ENCODE assay signal across 9 cellular contexts in genomic region chr3:50316657-50317242, GRCh38. TPM values are rescaled to one million over a fixed set of nuclear protein-coding genes. Genes with fewer than 3 reads are reported as not detected.
A peak's percentile ranks its signal among the peaks of the same experiment; 100 is the strongest.
DNase-seq lines count a peak whose midpoint lies in the region; ATAC-seq, FAIRE-seq and TF ChIP-seq lines count a peak whose summit lies in the region.
"Had no signal": no experiment of that assay in that cellular context is flagged by ENCODE, and none has a peak within 500 bp of the region (broad histone marks: within the 10 kb centered on the region; RNA-seq: fewer than 3 reads in every experiment).

No MANE protein-coding gene starts in this region.

- in situ Hi-C loops in K562 (cut with MboI) = no loop called here

- peaks cover 7% of the 10 kb centered on the region for H3K9me3 Mint-ChIP-seq in nephron
- H3K9me3 Mint-ChIP-seq: dendritic cell treated with granulocyte-macrophage colony-stimulating factor and Interleukin-4, amounts not matched to agents 40 ng/mL and 50 ng/mL, for 4 days had no signal

- peak overlapping the region; percentile 47; the same call in 2 of the 3 replicates for H3K27ac ChIP-seq in K562 (ENCODE audit: extremely low read depth, low read depth, low read length)

- peak overlapping the region; percentile 65 for H3K4me2 ChIP-seq in K562 (ENCODE audit: insufficient read depth, low read length)

- DNase-seq in Daoy (ENCODE audit: low read depth) (peak; percentile 86), SW480 (ENCODE audit: low spot score) (peak; percentile 95), K562 (ENCODE audit: extremely low read depth in 1 of 4, low spot score in 3 of 4) (peak; percentile 62 to 85 (median 66)), SKM-1 (lab: John Stamatoyannopoulos, UW; ENCODE audit: unreplicated experiment) (no peak)

- CTCF ChIA-PET in K562 (lab: Yijun Ruan, JAX; ENCODE audit: low intra/inter-chr PET ratio) = no interaction called here

- no peaks in the 10 kb centered on the region for H3K27me3 Mint-ChIP-seq in nephron (ENCODE audit: low read depth)
- H3K27me3 Mint-ChIP-seq: dendritic cell treated with granulocyte-macrophage colony-stimulating factor and Interleukin-4, amounts not matched to agents 40 ng/mL and 50 ng/mL, for 4 days had no signal

- 4% methylated on average over 4 of the region's 9 CpGs for WGBS in K562 (ENCODE audit: insufficient coverage, low coverage, missing lambda C conversion rate)

- peaks cover 22% of the 10 kb centered on the region for H3K79me2 ChIP-seq in K562 (ENCODE audit: control insufficient read depth, insufficient read depth, low read length)

- POLR2A ChIA-PET in K562 (lab: Yijun Ruan, JAX) = interaction anchor here (0.7 to 1.1 kb wide), 4 partner anchors 11 to 543 kb away, joined by 3 to 5 read pairs (median 4); partner anchors contain the start of gene TUSC2

- peak; percentile 89 for FAIRE-seq in K562 (lab: Jason Lieb, UNC)

- H3K4me3 Mint-ChIP-seq in nephron = peak overlapping the region in 2 of 3 experiments; percentile 24 to 28
- H3K4me3 Mint-ChIP-seq: dendritic cell treated with granulocyte-macrophage colony-stimulating factor and Interleukin-4, amounts not matched to agents 40 ng/mL and 50 ng/mL, for 4 days had no signal

- no peak overlapping the region for H2AFZ ChIP-seq in K562 (ENCODE audit: low read depth, low read length)

- intact Hi-C loops in K562 (cut with micrococcal nuclease) = no loop called here

- no peaks in the 10 kb centered on the region for H3K9me3 ChIP-seq in K562 (replicated peaks; ENCODE audit: control insufficient read depth, insufficient read depth, low read depth, low read length)

- no peaks in the 10 kb centered on the region for H4K20me1 ChIP-seq in K562 (replicated peaks; ENCODE audit: control insufficient read depth, insufficient read depth, low read length)

- H3K36me3 ChIP-seq in K562 (ENCODE audit: control insufficient read depth, insufficient read depth, low read length) = peaks cover 20% of the 10 kb centered on the region; the same call in 2 of the 3 replicates

- H3K9me1 ChIP-seq in K562 (ENCODE audit: control insufficient read depth, insufficient read depth, low read length) = no peaks in the 10 kb centered on the region

- BruUV-seq in K562 (replicated peaks; lab: Mats Ljungman, UMichigan) = no TSS peak

- H3K27me3 ChIP-seq in K562 (ENCODE audit: control insufficient read depth in 2 of 2, insufficient read depth in 2 of 2, low read length in 2 of 2) = no peaks in the 10 kb centered on the region

- H3K4me3 ChIP-seq in K562 = no peak overlapping the region

- TF ChIP-seq RAD21 in K562 (CRISPR knock-in tag; conservative IDR thresholded peaks at IDR 0.05 in 1 of 2, IDR thresholded peaks at IDR 0.05 in 1 of 2) = no peak

- TF ChIP-seq CTCF in K562 (IDR thresholded peaks at IDR 0.05 in 2 of 3, conservative IDR thresholded peaks at IDR 0.05 in 1 of 3; ENCODE audit: insufficient read depth in 2 of 3, low read depth in 1 of 3, low read length in 3 of 3) (no peak; a peak in 1 of 6 replicates), nephron (IDR thresholded peaks at IDR 0.05; ENCODE audit: unreplicated experiment in 3 of 3) (no peak)

- peak overlapping the region in 2 of 3 experiments; percentile 25 to 51 for H3K27ac Mint-ChIP-seq in nephron

- TF ChIP-seq EP300 in K562 (IDR thresholded peaks at IDR 0.05; ENCODE audit: low read length) = no peak

- peak overlapping the region in 1 of 2 experiments; percentile 86; a peak in 2 of 4 replicates for H3K9ac ChIP-seq in K562 (ENCODE audit: insufficient read depth in 1 of 2, low read depth in 2 of 2, low read length in 2 of 2)

- ATAC-seq in K562 = peak; percentile 75
- no peak for ATAC-seq in GM21528 (IDR thresholded peaks at IDR 0.05; ENCODE audit: low FRiP score, unreplicated experiment)
- no peak for ATAC-seq in GM18502 (IDR thresholded peaks at IDR 0.05; ENCODE audit: poor library complexity, unreplicated experiment)
- no peak for ATAC-seq in GM18867 (IDR thresholded peaks at IDR 0.05; ENCODE audit: unreplicated experiment)

- no peak for TF ChIP-seq POLR2A in K562 (conservative IDR thresholded peaks at IDR 0.05)

- peaks cover 28% of the 10 kb centered on the region for H3K4me1 Mint-ChIP-seq in nephron

- peaks cover 56% of the 10 kb centered on the region for H3K36me3 Mint-ChIP-seq in nephron (ENCODE audit: low read depth)

- peaks cover 23 to 53% of the 10 kb centered on the region in 2 experiments for H3K4me1 ChIP-seq in K562 (replicated peaks in 1 of 2; ENCODE audit: control insufficient read depth in 2 of 2, insufficient read depth in 2 of 2, low read length in 2 of 2)

RNA-seq across cellular contexts. Expression of gene HYAL2, which starts 5.8 kb away (rescaled TPM):
- total RNA-seq in Daoy (2014; rRNA removed; shearing (Covaris generic)) = 23.5 and 31.0 TPM in 2 replicates
- total RNA-seq in K562 (2011; cell fraction: chromatin; rRNA removed; ENCODE audit: low replicate concordance) = 8.0 and 38.1 TPM in 2 replicates
- total RNA-seq in K562 (2011; cell fraction: nucleolus; rRNA removed) = 51.5 and 52.6 TPM in 2 replicates
- total RNA-seq in K562 (2011; cell fraction: nucleoplasm; rRNA removed) = 19.1 and 27.8 TPM in 2 replicates
- total RNA-seq in K562 (2014; rRNA removed) = 18.4 and 22.7 TPM in 2 replicates
- total RNA-seq in K562 (2014; rRNA removed; fragmentation: Illumina TruSeq; extraction: Trizol) = 3.1 and 4.0 TPM in 2 replicates
- 11.2 and 11.4 TPM in 2 replicates for total RNA-seq in K562 (2015; rRNA removed; fragmentation: Illumina TruSeq; extraction: Trizol)
- 12.4 and 13.3 TPM in 2 replicates for total RNA-seq in K562 (2021)
- 13.4 and 18.8 TPM in 2 replicates for polyA plus RNA-seq in K562 (2011; rRNA removed)
- 24.8 and 51.5 TPM in 2 replicates for polyA plus RNA-seq in K562 (2011; cell fraction: cytosol; rRNA removed)
- polyA plus RNA-seq in K562 (2011; cell fraction: nucleus; rRNA removed) = 18.0 and 26.1 TPM in 2 replicates
- polyA plus RNA-seq in K562 (2012) = 10.3 and 10.6 TPM in 2 replicates
- polyA plus RNA-seq in K562 (2014; fragmentation: Illumina TruSeq; extraction: Trizol) = 10.2 and 13.1 TPM in 2 replicates
- under 1 TPM in 1 of 2 experiments, not detected in 1; 0.36 TPM for polyA plus RNA-seq in K562 (2014; fragmentation: Nextera tagmentation; extraction: Ambion mirVana)
- 11.4 and 19.4 TPM in 2 replicates for polyA plus RNA-seq in K562 (2014; rRNA removed)
- 9.3 and 12.8 TPM in 2 replicates for polyA minus RNA-seq in K562 (2011; rRNA and poly(A)+ RNA removed)
- 13.1 and 14.7 TPM in 2 replicates for polyA minus RNA-seq in K562 (2011; cell fraction: cytosol; rRNA and poly(A)+ RNA removed)
- 14.7 and 16.8 TPM in 2 replicates for polyA minus RNA-seq in K562 (2011; cell fraction: nucleus; rRNA and poly(A)+ RNA removed)

RNA-seq across cellular contexts. Expression of gene TUSC2, which starts 11.3 kb away (rescaled TPM):
- total RNA-seq in Daoy (2014; rRNA removed; shearing (Covaris generic)) = 44.3 and 51.3 TPM in 2 replicates
- 4.5 and 14.6 TPM in 2 replicates for total RNA-seq in K562 (2011; cell fraction: chromatin; rRNA removed; ENCODE audit: low replicate concordance)
- 13.3 and 14.6 TPM in 2 replicates for total RNA-seq in K562 (2011; cell fraction: nucleolus; rRNA removed)
- total RNA-seq in K562 (2011; cell fraction: nucleoplasm; rRNA removed) = 12.8 and 17.5 TPM in 2 replicates
- total RNA-seq in K562 (2014; rRNA removed) = 39.9 TPM in 2 replicates
- 14.5 and 16.1 TPM in 2 replicates for total RNA-seq in K562 (2014; rRNA removed; fragmentation: Illumina TruSeq; extraction: Trizol)
- 17.2 and 18.5 TPM in 2 replicates for total RNA-seq in K562 (2015; rRNA removed; fragmentation: Illumina TruSeq; extraction: Trizol)
- 24.6 and 25.8 TPM in 2 replicates for total RNA-seq in K562 (2021)
- polyA plus RNA-seq in K562 (2011; rRNA removed) = 28.0 and 28.4 TPM in 2 replicates
- 37.6 and 58.4 TPM in 2 replicates for polyA plus RNA-seq in K562 (2011; cell fraction: cytosol; rRNA removed)
- 21.9 and 23.6 TPM in 2 replicates for polyA plus RNA-seq in K562 (2011; cell fraction: nucleus; rRNA removed)
- polyA plus RNA-seq in K562 (2012) = 19.2 and 26.6 TPM in 2 replicates
- polyA plus RNA-seq in K562 (2014; fragmentation: Illumina TruSeq; extraction: Trizol) = 24.2 and 26.1 TPM in 2 replicates
- 1 to 10 TPM; 2.8 to 4.4 TPM for polyA plus RNA-seq in K562 (2014; fragmentation: Nextera tagmentation; extraction: Ambion mirVana)
- polyA plus RNA-seq in K562 (2014; rRNA removed) = 60.5 and 67.5 TPM in 2 replicates
- 7.5 and 10.5 TPM in 2 replicates for polyA minus RNA-seq in K562 (2011; rRNA and poly(A)+ RNA removed)
- polyA minus RNA-seq in K562 (2011; cell fraction: cytosol; rRNA and poly(A)+ RNA removed) = 5.4 and 8.1 TPM in 2 replicates
- 4.4 and 6.6 TPM in 2 replicates for polyA minus RNA-seq in K562 (2011; cell fraction: nucleus; rRNA and poly(A)+ RNA removed)

RNA-seq across cellular contexts. Expression of gene HYAL1, which starts 13.4 kb away (rescaled TPM):
- 0.06 TPM in 1 of 2 replicates, not detected in the other for total RNA-seq in Daoy (2014; rRNA removed; shearing (Covaris generic))
- 6.0 and 12.8 TPM in 2 replicates for total RNA-seq in K562 (2011; cell fraction: chromatin; rRNA removed; ENCODE audit: low replicate concordance)
- total RNA-seq in K562 (2011; cell fraction: nucleolus; rRNA removed) = 15.3 and 15.9 TPM in 2 replicates
- total RNA-seq in K562 (2011; cell fraction: nucleoplasm; rRNA removed) = 11.7 and 12.2 TPM in 2 replicates
- total RNA-seq in K562 (2014; rRNA removed) = 5.4 and 8.0 TPM in 2 replicates
- total RNA-seq in K562 (2014; rRNA removed; fragmentation: Illumina TruSeq; extraction: Trizol) = 2.9 and 3.3 TPM in 2 replicates
- 4.7 and 5.3 TPM in 2 replicates for total RNA-seq in K562 (2015; rRNA removed; fragmentation: Illumina TruSeq; extraction: Trizol)
- total RNA-seq in K562 (2021) = 8.3 and 8.4 TPM in 2 replicates
- 3.1 and 5.7 TPM in 2 replicates for polyA plus RNA-seq in K562 (2011; rRNA removed)
- polyA plus RNA-seq in K562 (2011; cell fraction: cytosol; rRNA removed) = 4.7 and 6.0 TPM in 2 replicates
- 7.4 and 8.4 TPM in 2 replicates for polyA plus RNA-seq in K562 (2011; cell fraction: nucleus; rRNA removed)
- polyA plus RNA-seq in K562 (2012) = 4.4 and 7.4 TPM in 2 replicates
- 7.5 and 7.7 TPM in 2 replicates for polyA plus RNA-seq in K562 (2014; fragmentation: Illumina TruSeq; extraction: Trizol)
- 1 to 10 TPM; 1.4 to 1.6 TPM for polyA plus RNA-seq in K562 (2014; fragmentation: Nextera tagmentation; extraction: Ambion mirVana)
- polyA plus RNA-seq in K562 (2014; rRNA removed) = 7.9 and 8.5 TPM in 2 replicates
- 3.6 and 4.0 TPM in 2 replicates for polyA minus RNA-seq in K562 (2011; rRNA and poly(A)+ RNA removed)
- 1.7 and 5.0 TPM in 2 replicates for polyA minus RNA-seq in K562 (2011; cell fraction: cytosol; rRNA and poly(A)+ RNA removed)
- polyA minus RNA-seq in K562 (2011; cell fraction: nucleus; rRNA and poly(A)+ RNA removed) = 3.1 and 9.3 TPM in 2 replicates

RNA-seq across cellular contexts. Expression of gene HYAL3, which starts 17.5 kb away (rescaled TPM):
- 2.6 and 3.7 TPM in 2 replicates for total RNA-seq in Daoy (2014; rRNA removed; shearing (Covaris generic))
- 5.1 and 18.1 TPM in 2 replicates for total RNA-seq in K562 (2011; cell fraction: chromatin; rRNA removed; ENCODE audit: low replicate concordance)
- total RNA-seq in K562 (2011; cell fraction: nucleolus; rRNA removed) = 10.5 and 12.3 TPM in 2 replicates
- total RNA-seq in K562 (2011; cell fraction: nucleoplasm; rRNA removed) = 6.0 and 7.5 TPM in 2 replicates
- total RNA-seq in K562 (2014; rRNA removed) = 6.8 and 12.8 TPM in 2 replicates
- total RNA-seq in K562 (2014; rRNA removed; fragmentation: Illumina TruSeq; extraction: Trizol) = 2.1 and 2.4 TPM in 2 replicates
- 8.3 and 9.1 TPM in 2 replicates for total RNA-seq in K562 (2015; rRNA removed; fragmentation: Illumina TruSeq; extraction: Trizol)
- total RNA-seq in K562 (2021) = 7.0 and 9.8 TPM in 2 replicates
- 5.4 and 6.8 TPM in 2 replicates for polyA plus RNA-seq in K562 (2011; rRNA removed)
- polyA plus RNA-seq in K562 (2011; cell fraction: cytosol; rRNA removed) = 10.7 and 28.9 TPM in 2 replicates
- 11.9 and 20.3 TPM in 2 replicates for polyA plus RNA-seq in K562 (2011; cell fraction: nucleus; rRNA removed)
- 8.0 and 13.8 TPM in 2 replicates for polyA plus RNA-seq in K562 (2012)
- polyA plus RNA-seq in K562 (2014; fragmentation: Illumina TruSeq; extraction: Trizol) = 9.1 and 9.8 TPM in 2 replicates
- polyA plus RNA-seq in K562 (2014; fragmentation: Nextera tagmentation; extraction: Ambion mirVana) = 1 to 10 TPM in 1 of 2 experiments, under 1 TPM in 1; 0.38 to 1.0 TPM
- polyA plus RNA-seq in K562 (2014; rRNA removed) = 9.0 and 16.5 TPM in 2 replicates
- polyA minus RNA-seq in K562 (2011; rRNA and poly(A)+ RNA removed) = 1.7 and 2.9 TPM in 2 replicates
- polyA minus RNA-seq in K562 (2011; cell fraction: cytosol; rRNA and poly(A)+ RNA removed) = 3.8 and 4.4 TPM in 2 replicates
- polyA minus RNA-seq in K562 (2011; cell fraction: nucleus; rRNA and poly(A)+ RNA removed) = 5.4 and 6.2 TPM in 2 replicates

RNA-seq across cellular contexts. Expression of gene NAA80, which starts 17.5 kb away (rescaled TPM):
- total RNA-seq in Daoy (2014; rRNA removed; shearing (Covaris generic)) = 0.95 and 1.9 TPM in 2 replicates
- 16.2 and 63.0 TPM in 2 replicates for total RNA-seq in K562 (2011; cell fraction: chromatin; rRNA removed; ENCODE audit: low replicate concordance)
- 43.6 and 46.5 TPM in 2 replicates for total RNA-seq in K562 (2011; cell fraction: nucleolus; rRNA removed)
- total RNA-seq in K562 (2011; cell fraction: nucleoplasm; rRNA removed) = 23.6 and 28.2 TPM in 2 replicates
- total RNA-seq in K562 (2014; rRNA removed) (12.8 and 19.6 TPM in 2 replicates), K562 (2014; rRNA removed; fragmentation: Illumina TruSeq; extraction: Trizol) (3.6 and 4.5 TPM in 2 replicates), K562 (2015; rRNA removed; fragmentation: Illumina TruSeq; extraction: Trizol) (7.7 and 8.4 TPM in 2 replicates), K562 (2021) (17.1 and 20.8 TPM in 2 replicates)
- polyA plus RNA-seq in K562 (2011; rRNA removed) (8.6 and 21.4 TPM in 2 replicates), K562 (2014; fragmentation: Illumina TruSeq; extraction: Trizol) (18.1 and 23.5 TPM in 2 replicates), K562 (2014; fragmentation: Nextera tagmentation; extraction: Ambion mirVana) (1 to 10 TPM in 1 of 2 experiments, under 1 TPM in 1; 0.82 to 1.7 TPM), K562 (2014; rRNA removed) (13.6 and 24.0 TPM in 2 replicates)
- 18.4 and 19.8 TPM in 2 replicates for polyA plus RNA-seq in K562 (2011; cell fraction: cytosol; rRNA removed)
- 94.4 and 123 TPM in 2 replicates for polyA plus RNA-seq in K562 (2011; cell fraction: nucleus; rRNA removed)
- 14.0 and 25.1 TPM in 2 replicates for polyA plus RNA-seq in K562 (2012)
- polyA minus RNA-seq in K562 (2011; rRNA and poly(A)+ RNA removed) = 7.3 and 8.6 TPM in 2 replicates
- polyA minus RNA-seq in K562 (2011; cell fraction: cytosol; rRNA and poly(A)+ RNA removed) = 5.2 and 5.9 TPM in 2 replicates
- 27.1 and 33.3 TPM in 2 replicates for polyA minus RNA-seq in K562 (2011; cell fraction: nucleus; rRNA and poly(A)+ RNA removed)
